In genomic region chr2:96760986-96761832, GRCh38 we compare ENCODE assay signal across 8 cellular contexts. TPM values are rescaled to one million over a fixed set of nuclear protein-coding genes. Genes with fewer than 3 reads are reported as not detected.
DNase-seq lines count a peak whose midpoint lies in the region; ATAC-seq and TF ChIP-seq lines count a peak whose summit lies in the region.

No MANE protein-coding gene starts in this region.

- ATAC-seq in GM21619 (IDR thresholded peaks at IDR 0.05; ENCODE audit: unreplicated experiment) (peak; percentile 9), left lung (peak; percentile 21), HG03039 (IDR thresholded peaks at IDR 0.05; ENCODE audit: unreplicated experiment) (no peak)

- H3K9me3 ChIP-seq in left lung, result no peaks in the 10 kb centered on the region

- BruUV-seq in MCF 10A (replicated peaks; lab: Mats Ljungman, UMichigan), result no TSS peak

- no peaks in the 10 kb centered on the region for H3K9me3 Mint-ChIP-seq in MCF 10A (ENCODE audit: unreplicated experiment)

- no peaks in the 10 kb centered on the region for H3K27me3 Mint-ChIP-seq in MCF 10A (ENCODE audit: insufficient read depth, unreplicated experiment)

- in situ Hi-C loops in G401 (cut with HindIII; ENCODE audit: low sequenced_read_pairs), result no loop called here

- intact Hi-C loops in MCF 10A (cut with micrococcal nuclease) (loop anchor here (1.0 to 2.0 kb wide), 2 partner anchors 20 to 40 kb away; partner anchors contain the start of gene LMAN2L), left lung (cut with DNase I) (no loop called here)

- H3K4me1 Mint-ChIP-seq in MCF 10A (ENCODE audit: insufficient read depth, unreplicated experiment), result peaks cover 22% of the 10 kb centered on the region

- no peak for TF ChIP-seq POLR2A in NB4 (IDR thresholded peaks at IDR 0.05; ENCODE audit: extremely low read depth, insufficient read length)

- TF ChIP-seq CTCF in NB4 (IDR thresholded peaks at IDR 0.05; ENCODE audit: low read depth, low read length) (peak; percentile 23), MCF 10A (IDR thresholded peaks at IDR 0.05; ENCODE audit: unreplicated experiment) (peak; percentile 40), left lung (IDR thresholded peaks at IDR 0.05) (peak; percentile 35 to 49)

- no peaks in the 10 kb centered on the region for H3K27me3 ChIP-seq in left lung

- DNase-seq in G401 (ENCODE audit: low spot score) (peak; percentile 56), NB4 (ENCODE audit: low read depth) (no peak), MCF 10A (ENCODE audit: unreplicated experiment) (no peak), left lung (peak; percentile 66 to 87), T1000 (lab: John Stamatoyannopoulos, UW) (no peak)

- POLR2A ChIA-PET in MCF 10A (lab: Yijun Ruan, JAX), result interaction anchor here (0.6 to 3.7 kb wide), 10 partner anchors 21 to 430 kb away, joined by 3 to 24 read pairs (median 4); partner anchors contain the start of genes KANSL3, LMAN2L and SEMA4C

- peak overlapping the region; percentile 35 for H3K27ac Mint-ChIP-seq in MCF 10A (ENCODE audit: low read depth, unreplicated experiment)

- peak overlapping the region; percentile 69 for H3K4me3 Mint-ChIP-seq in MCF 10A (ENCODE audit: unreplicated experiment)

- peaks cover 26 to 49% of the 10 kb centered on the region in 2 donors for H3K4me1 ChIP-seq in left lung

- H3K27ac ChIP-seq in left lung (peak overlapping the region; percentile 75 to 77), temporal lobe (ENCODE audit: low read depth, low read length) (peak overlapping the region; percentile 28)

- CTCF ChIA-PET in MCF 10A (lab: Yijun Ruan, JAX), result interaction anchor here (0.6 to 5.9 kb wide), 29 partner anchors 8 to 360 kb away, joined by 3 to 40 read pairs (median 4); no protein-coding TSS in a partner anchor

- H3K36me3 Mint-ChIP-seq in MCF 10A (ENCODE audit: insufficient read depth, unreplicated experiment), result no peaks in the 10 kb centered on the region

- H3K4me3 ChIP-seq in NB4 (ENCODE audit: low read depth, low read length) (peak overlapping the region; percentile 63), left lung (peak overlapping the region; percentile 58 to 66)

- H3K36me3 ChIP-seq in left lung, result no peaks in the 10 kb centered on the region

RNA-seq across cellular contexts. Expression of gene CNNM4, which starts 0.5 kb away (rescaled TPM):
- 6.2 and 7.6 TPM in 2 replicates for total RNA-seq in G401 (2014; rRNA removed; shearing (Covaris generic))
- total RNA-seq in MCF 10A (2022), result 5.0 and 6.3 TPM in 2 replicates
- total RNA-seq in left lung, result 10 to 100 TPM; 14.4 to 22.8 TPM
- 6.4 TPM for total RNA-seq in temporal lobe

RNA-seq across cellular contexts. Expression of gene LMAN2L, which starts 21.3 kb away (rescaled TPM):
- total RNA-seq in G401 (2014; rRNA removed; shearing (Covaris generic)), result 31.8 and 75.0 TPM in 2 replicates
- 6.5 and 7.1 TPM in 2 replicates for total RNA-seq in MCF 10A (2022)
- total RNA-seq in left lung, result 10 to 100 TPM; 18.4 to 23.2 TPM
- 19.7 TPM for total RNA-seq in temporal lobe

RNA-seq across cellular contexts. Expression of gene CNNM3, which starts 54.9 kb away (rescaled TPM):
- total RNA-seq in G401 (2014; rRNA removed; shearing (Covaris generic)), result 15.9 and 16.6 TPM in 2 replicates
- 9.1 and 9.9 TPM in 2 replicates for total RNA-seq in MCF 10A (2022)
- total RNA-seq in left lung, result 10 to 100 TPM; 24.8 to 29.0 TPM
- 19.2 TPM for total RNA-seq in temporal lobe

Comparison
In these comparisons a context has a peak if more than half of its experiments do, and no peak if none do; other contexts are left out.
1. DNase-seq: peak in G401 (single experiment) and left lung (2 of 2); none in NB4 (single experiment), MCF 10A (single experiment) and T1000 (single experiment).
2. Peak in every context shown above with its lines, with median percentiles within 50 percentile points of each other: CTCF ChIP-seq.